Comparison of ENCODE assay signal across 9 cellular contexts in the genomic region with DNA sequence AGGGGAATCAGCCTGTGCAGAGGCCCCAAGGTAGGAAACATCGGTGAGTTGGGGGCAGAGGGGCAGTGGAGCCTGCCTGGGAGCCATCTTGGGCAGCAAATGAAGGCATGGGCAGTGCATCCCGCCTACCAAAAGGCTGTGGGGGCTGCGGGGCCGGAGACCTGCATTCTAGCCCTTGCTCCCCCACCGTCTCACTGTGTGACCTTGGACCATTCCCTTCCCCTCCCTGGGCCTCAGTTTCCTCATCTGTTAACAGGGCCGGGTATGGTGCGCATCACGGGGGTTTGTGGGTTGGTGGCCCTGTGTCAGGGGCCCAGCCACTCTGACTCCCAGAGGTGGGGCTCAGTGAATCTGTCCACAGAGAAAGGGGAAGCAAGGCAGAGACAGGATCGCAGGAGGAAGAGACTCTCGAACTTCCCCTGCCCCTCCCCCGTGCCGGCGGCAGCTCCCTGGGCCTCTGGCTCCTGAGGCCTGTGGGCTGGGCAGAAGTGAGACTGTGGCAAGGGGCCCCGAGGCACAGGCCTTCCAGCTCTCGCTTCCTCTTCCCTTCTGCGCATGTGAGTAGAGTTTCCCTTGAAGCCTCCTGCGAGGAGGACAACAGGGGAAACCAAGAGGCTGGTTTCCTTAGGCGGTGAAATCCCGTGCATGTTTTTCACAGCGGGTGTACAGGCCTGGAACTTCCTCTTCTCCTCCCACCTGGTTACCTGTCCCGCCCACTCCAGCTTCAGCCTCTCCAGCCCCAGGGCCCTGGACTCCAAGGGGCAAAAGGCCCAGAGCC. TPM values are rescaled to one million over a fixed set of nuclear protein-coding genes. Genes with fewer than 3 reads are reported as not detected.
DNase-seq lines count a peak whose midpoint lies in the region; ATAC-seq and TF ChIP-seq lines count a peak whose summit lies in the region.
"Had no signal": no experiment of that assay in that cellular context is flagged by ENCODE, and none has a peak within 500 bp of the region (broad histone marks: within the 10 kb centered on the region; RNA-seq: fewer than 3 reads in every experiment).

No MANE protein-coding gene starts in this region.

- no peak overlapping the region for H3K4me3 ChIP-seq in right lobe of liver

- peaks cover 0 to 13% (median 3%) of the 10 kb centered on the region in 4 donors for H3K4me1 ChIP-seq in right lobe of liver

- peaks cover 57% of the 10 kb centered on the region for H3K4me1 Mint-ChIP-seq in activated naive CD8-positive, alpha-beta T cell treated with anti-CD3 and anti-CD28 coated beads, Interleukin-2, amount 50 U/mL, for 24 hours

- H3K36me3 ChIP-seq in right lobe of liver: no peaks in the 10 kb centered on the region

- peak; percentile 82 for ATAC-seq in GM19025 (IDR thresholded peaks at IDR 0.05; ENCODE audit: low read depth, unreplicated experiment)
- peak; percentile 86 for ATAC-seq in HG03135 (IDR thresholded peaks at IDR 0.05; ENCODE audit: unreplicated experiment)
- ATAC-seq in activated naive CD8-positive, alpha-beta T cell treated with anti-CD3 and anti-CD28 coated beads, Interleukin-2, amount 50 U/mL, for 24 hours: peak; percentile 95
- peak; percentile 56 to 69 (median 66) for ATAC-seq in right lobe of liver

- TF ChIP-seq CTCF in right lobe of liver (IDR thresholded peaks at IDR 0.05): no peak

- H3K27ac ChIP-seq in right lobe of liver: peak overlapping the region; percentile 15 to 69 (median 61)

- H3K4me3 Mint-ChIP-seq in activated naive CD8-positive, alpha-beta T cell treated with anti-CD3 and anti-CD28 coated beads, Interleukin-2, amount 50 U/mL, for 24 hours: peak overlapping the region; percentile 51
- H3K4me3 Mint-ChIP-seq: brain had no signal

- peak overlapping the region; percentile 93 for H3K27ac Mint-ChIP-seq in activated naive CD8-positive, alpha-beta T cell treated with anti-CD3 and anti-CD28 coated beads, Interleukin-2, amount 50 U/mL, for 24 hours

- no peaks in the 10 kb centered on the region for H3K27me3 ChIP-seq in right lobe of liver

- DNase-seq in T-helper 1 cell (peak; percentile 19 to 86 (median 48)), right lobe of liver (peak; percentile 80 to 89 (median 80)), HPDE6-E6E7 (ENCODE audit: extremely low spot score) (no peak), NCI-H1092 treated with DMSO at 0.1 percent for 48 hours (lab: John Stamatoyannopoulos, UW) (no peak)
- peak; percentile 87 for DNase-seq in activated naive CD8-positive, alpha-beta T cell treated with anti-CD3 and anti-CD28 coated beads, Interleukin-2, amount 50 U/mL, for 24 hours
- DNase-seq in stimulated activated CD8-positive, alpha-beta memory T cell treated with anti-CD3 and anti-CD28 coated beads, Interleukin-2, amount 100 ng/mL, for 48 hours (ENCODE audit: low read depth in 2 of 2): peak; percentile 75 to 76

- H3K27me3 Mint-ChIP-seq in activated naive CD8-positive, alpha-beta T cell treated with anti-CD3 and anti-CD28 coated beads, Interleukin-2, amount 50 U/mL, for 24 hours: no peaks in the 10 kb centered on the region
- H3K27me3 Mint-ChIP-seq: brain had no signal

- TF ChIP-seq POLR2A in right lobe of liver (IDR thresholded peaks at IDR 0.05): no peak

- H3K9me3 ChIP-seq in right lobe of liver: no peaks in the 10 kb centered on the region

- WGBS in right lobe of liver (ENCODE audit: insufficient coverage, low coverage, low lambda C conversion rate, missing lambda C conversion rate): 18% methylated on average over 2 of the region's 21 CpGs

- intact Hi-C loops in right lobe of liver (cut with DNase I): no loop called here

- H3K36me3 Mint-ChIP-seq in activated naive CD8-positive, alpha-beta T cell treated with anti-CD3 and anti-CD28 coated beads, Interleukin-2, amount 50 U/mL, for 24 hours (ENCODE audit: low read depth): peaks cover 2% of the 10 kb centered on the region
- H3K36me3 Mint-ChIP-seq: brain had no signal

- H3K9me3 Mint-ChIP-seq in activated naive CD8-positive, alpha-beta T cell treated with anti-CD3 and anti-CD28 coated beads, Interleukin-2, amount 50 U/mL, for 24 hours: no peaks in the 10 kb centered on the region

RNA-seq across cellular contexts. Expression of a gene that starts 42.9 kb away (rescaled TPM):
- total RNA-seq in right lobe of liver: 100 to 1,000 TPM; 115 to 371 (median 261) TPM

RNA-seq across cellular contexts. Expression of a gene that starts 58.3 kb away (rescaled TPM):
- total RNA-seq in right lobe of liver: 10 to 100 TPM in 1 of 6 experiments, 1 to 10 TPM in 5; 4.7 to 17.1 (median 7.4) TPM

Comparison
In these comparisons a context has a peak if more than half of its experiments do, and no peak if none do; other contexts are left out.
1. DNase-seq: peak in T-helper 1 cell (5 of 5), activated naive CD8-positive, alpha-beta T cell treated with anti-CD3 and anti-CD28 coated beads, Interleukin-2, amount 50 U/mL, for 24 hours (single experiment), right lobe of liver (3 of 3) and stimulated activated CD8-positive, alpha-beta memory T cell treated with anti-CD3 and anti-CD28 coated beads, Interleukin-2, amount 100 ng/mL, for 48 hours (2 of 2); none in HPDE6-E6E7 (single experiment) and NCI-H1092 treated with DMSO at 0.1 percent for 48 hours (single experiment).
2. Peak in every context shown above with its lines, with median percentiles within 50 percentile points of each other: ATAC-seq.